ENCODE assay signal across 8 cellular contexts in the genomic region with DNA sequence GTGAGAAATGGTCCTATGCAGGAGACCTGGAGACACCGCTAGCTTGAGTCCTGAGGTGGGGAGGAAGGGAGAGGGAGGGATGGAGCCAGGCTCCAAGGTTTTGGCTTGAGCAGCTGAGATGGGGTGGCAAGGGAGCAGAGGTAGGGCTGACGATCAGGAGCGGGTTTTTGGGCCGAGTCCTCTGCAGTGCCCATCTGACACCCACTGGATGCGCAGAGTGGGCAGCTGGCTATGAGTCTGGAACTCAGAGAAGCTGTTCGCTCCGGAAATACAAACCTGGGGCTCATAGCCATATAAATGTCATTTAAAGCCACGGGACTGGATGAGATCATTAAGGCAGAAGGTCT. TPM values are rescaled to one million over a fixed set of nuclear protein-coding genes. Genes with fewer than 3 reads are reported as not detected.
DNase-seq lines count a peak whose midpoint lies in the region; ATAC-seq and TF ChIP-seq lines count a peak whose summit lies in the region.

No MANE protein-coding gene starts in this region.

- H3K4me1 Mint-ChIP-seq in activated naive CD4-positive, alpha-beta T cell treated with anti-CD3 and anti-CD28 coated beads, Interleukin-2, amount 50 U/mL, for 24 hours: peaks cover 32% of the 10 kb centered on the region
- H3K4me1 Mint-ChIP-seq in brain (peaks cover 45% of the 10 kb centered on the region), memory B cell (peaks cover 31% of the 10 kb centered on the region)

- no peaks in the 10 kb centered on the region for H3K27me3 Mint-ChIP-seq in activated naive CD4-positive, alpha-beta T cell treated with anti-CD3 and anti-CD28 coated beads, Interleukin-2, amount 50 U/mL, for 24 hours
- H3K27me3 Mint-ChIP-seq in brain (peaks cover 6% of the 10 kb centered on the region), memory B cell (no peaks in the 10 kb centered on the region)

- ATAC-seq in memory B cell (ENCODE audit: low read depth): no peak
- no peak for ATAC-seq in GM19463 (IDR thresholded peaks at IDR 0.05; ENCODE audit: unreplicated experiment)

- peaks cover 2% of the 10 kb centered on the region for H3K4me1 ChIP-seq in urinary bladder (ENCODE audit: insufficient read depth)

- no peak for TF ChIP-seq CTCF in brain (conservative IDR thresholded peaks at IDR 0.05)

- peak overlapping the region; percentile 89 for H3K27ac Mint-ChIP-seq in activated naive CD4-positive, alpha-beta T cell treated with anti-CD3 and anti-CD28 coated beads, Interleukin-2, amount 50 U/mL, for 24 hours
- H3K27ac Mint-ChIP-seq in brain (peak overlapping the region; percentile 48 to 90 (median 83)), memory B cell (peak overlapping the region; percentile 56)

- DNase-seq in activated naive CD4-positive, alpha-beta T cell treated with Interleukin-2 at 50 U/mL for 16 hours: no peak
- no peak for DNase-seq in memory B cell (ENCODE audit: low spot score in 2 of 2)
- no peak for DNase-seq in mucosa of gallbladder (ENCODE audit: low spot score)
- DNase-seq in HuH-7 (ENCODE audit: low spot score): no peak

- H3K27ac ChIP-seq in urinary bladder (ENCODE audit: low read depth): peak overlapping the region; percentile 87

- H3K36me3 Mint-ChIP-seq in activated naive CD4-positive, alpha-beta T cell treated with anti-CD3 and anti-CD28 coated beads, Interleukin-2, amount 50 U/mL, for 24 hours: no peaks in the 10 kb centered on the region
- peaks cover 3% of the 10 kb centered on the region for H3K36me3 Mint-ChIP-seq in brain
- no peaks in the 10 kb centered on the region for H3K36me3 Mint-ChIP-seq in memory B cell

- H3K36me3 ChIP-seq in urinary bladder (ENCODE audit: insufficient read depth): no peaks in the 10 kb centered on the region

- H3K9me3 Mint-ChIP-seq in activated naive CD4-positive, alpha-beta T cell treated with anti-CD3 and anti-CD28 coated beads, Interleukin-2, amount 50 U/mL, for 24 hours: no peaks in the 10 kb centered on the region
- H3K9me3 Mint-ChIP-seq in brain (peaks cover 0 to 6% (median 0%) of the 10 kb centered on the region in 5 experiments), memory B cell (no peaks in the 10 kb centered on the region)

- WGBS in urinary bladder: 19% methylated on average over 8 of the region's 8 CpGs

- H3K4me3 Mint-ChIP-seq in activated naive CD4-positive, alpha-beta T cell treated with anti-CD3 and anti-CD28 coated beads, Interleukin-2, amount 50 U/mL, for 24 hours: peak overlapping the region; percentile 78
- peak overlapping the region; percentile 68 to 91 (median 86) for H3K4me3 Mint-ChIP-seq in brain
- H3K4me3 Mint-ChIP-seq in memory B cell: peak overlapping the region; percentile 73

- H3K4me3 ChIP-seq in urinary bladder (ENCODE audit: low read depth, low read length): no peak overlapping the region

RNA-seq across cellular contexts. Expression of a gene that starts 0.5 kb away (rescaled TPM):
- polyA plus RNA-seq in brain (ENCODE audit: insufficient read depth, low read depth, low replicate concordance) (10.5 TPM), urinary bladder (32.4 TPM)
- total RNA-seq in urinary bladder (8.4 TPM), mucosa of gallbladder (34.4 TPM)

RNA-seq across cellular contexts. Expression of a gene that starts 19.7 kb away (rescaled TPM):
- polyA plus RNA-seq in brain (ENCODE audit: insufficient read depth, low read depth, low replicate concordance) (30.3 TPM), urinary bladder (21.1 TPM)
- total RNA-seq in urinary bladder (21.2 TPM), mucosa of gallbladder (260 TPM)

Comparison
In these comparisons a context has a peak if more than half of its experiments do, and no peak if none do; other contexts are left out.
1. RNA of a gene that starts 19.7 kb away (total RNA-seq): 260 TPM in mucosa of gallbladder (single experiment); 21.2 TPM in urinary bladder (single experiment); every median in the first group is over 10 times any median in the second.
2. Peak in every context shown above with its lines, with median percentiles within 50 percentile points of each other: H3K27ac Mint-ChIP-seq and H3K4me3 Mint-ChIP-seq.